11 cellular contexts compared by ENCODE assay signal in the genomic region with DNA sequence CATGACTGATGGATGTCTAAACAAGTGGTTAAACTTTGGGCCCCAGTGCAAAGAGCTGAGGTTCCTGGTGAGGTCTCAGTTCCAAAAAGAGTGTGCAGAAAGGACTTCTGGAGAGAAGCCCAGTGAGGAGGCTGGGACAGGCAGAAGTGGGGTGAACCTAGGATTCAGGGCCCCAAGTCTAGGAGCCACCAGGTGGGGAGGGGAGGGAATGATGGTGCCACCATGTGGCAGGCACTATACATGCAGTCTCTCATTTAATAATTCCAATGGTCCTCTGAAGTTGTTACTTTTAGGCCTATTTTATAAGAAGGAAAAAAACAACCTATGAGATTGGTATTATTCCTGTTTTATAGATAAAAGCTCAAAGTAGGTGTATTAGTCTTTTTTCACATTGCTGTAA.
DNase-seq lines count a peak whose midpoint lies in the region; ATAC-seq and TF ChIP-seq lines count a peak whose summit lies in the region.
"Had no signal": no experiment of that assay in that cellular context is flagged by ENCODE, and none has a peak within 500 bp of the region (broad histone marks: within the 10 kb centered on the region; RNA-seq: fewer than 3 reads in every experiment).

No MANE protein-coding gene starts in this region.

- H3K36me3 ChIP-seq in RWPE2 (ENCODE audit: low read depth): no peaks in the 10 kb centered on the region
- no peaks in the 10 kb centered on the region for H3K36me3 ChIP-seq in mucosa of descending colon (ENCODE audit: low read depth)
- H3K36me3 ChIP-seq: esophagus squamous epithelium, thoracic aorta had no signal

- no peak overlapping the region for H3K27ac ChIP-seq in RWPE2 (ENCODE audit: poor library complexity, severe bottlenecking)
- H3K27ac ChIP-seq: esophagus squamous epithelium, psoas muscle, thoracic aorta had no signal

- ATAC-seq in HG02610 (IDR thresholded peaks at IDR 0.05; ENCODE audit: unreplicated experiment): peak; percentile 51
- ATAC-seq in RWPE2 (ENCODE audit: low read depth): no peak
- peak; percentile 31 for ATAC-seq in mucosa of descending colon
- no peak for ATAC-seq in activated CD4-positive, CD25-positive, alpha-beta regulatory T cell treated with anti-CD3 and anti-CD28 coated beads, Interleukin-2, amount 50 U/mL, for 24 hours
- ATAC-seq: psoas muscle had no signal

- no peak for DNase-seq in RWPE2 (ENCODE audit: low spot score)
- DNase-seq in mucosa of descending colon: no peak
- DNase-seq in NCI-H1694 (lab: John Stamatoyannopoulos, UW): no peak
- DNase-seq in T-helper 2 cell: no peak
- DNase-seq in activated CD4-positive, alpha-beta T cell treated with anti-CD3 and anti-CD28 coated beads, Interleukin-2, amount 50 U/mL, for 4 hours: no peak
- DNase-seq: esophagus squamous epithelium, psoas muscle had no signal

- no peaks in the 10 kb centered on the region for H3K4me1 ChIP-seq in RWPE2 (ENCODE audit: insufficient read depth, poor library complexity, severe bottlenecking)
- peaks cover 7% of the 10 kb centered on the region for H3K4me1 ChIP-seq in mucosa of descending colon (ENCODE audit: low read depth)
- H3K4me1 ChIP-seq: psoas muscle had no signal

- no peaks in the 10 kb centered on the region for H3K27me3 ChIP-seq in RWPE2 (ENCODE audit: insufficient read depth, poor library complexity, severe bottlenecking)
- H3K27me3 ChIP-seq: esophagus squamous epithelium had no signal

- TF ChIP-seq CTCF in GM12874 (IDR thresholded peaks at IDR 0.05; ENCODE audit: insufficient read depth, low read depth, low read length): peak; percentile 49
- peak; percentile 47 for TF ChIP-seq CTCF in RWPE2 (IDR thresholded peaks at IDR 0.05; ENCODE audit: poor library complexity, severe bottlenecking)
- no peak for TF ChIP-seq CTCF in mucosa of descending colon (IDR thresholded peaks at IDR 0.05)

- H3K9me3 ChIP-seq in RWPE2 (ENCODE audit: severe bottlenecking) (no peaks in the 10 kb centered on the region), mucosa of descending colon (no peaks in the 10 kb centered on the region)
- H3K9me3 ChIP-seq: esophagus squamous epithelium, psoas muscle, thoracic aorta had no signal

- intact Hi-C loops in mucosa of descending colon (cut with DNase I, micrococcal nuclease): no loop called here

- H3K4me3 ChIP-seq in RWPE2 (ENCODE audit: severe bottlenecking) (no peak overlapping the region), mucosa of descending colon (no peak overlapping the region)
- H3K4me3 ChIP-seq: esophagus squamous epithelium, psoas muscle, thoracic aorta had no signal

Comparison
In these comparisons a context has a peak if more than half of its experiments do, and no peak if none do; other contexts are left out.
1. ATAC-seq: peak in HG02610 (single experiment) and mucosa of descending colon (single experiment); none in RWPE2 (single experiment) and activated CD4-positive, CD25-positive, alpha-beta regulatory T cell treated with anti-CD3 and anti-CD28 coated beads, Interleukin-2, amount 50 U/mL, for 24 hours (0 of 2).